Comparison of ENCODE assay signal across 20 cellular contexts in genomic region chr9:127880143-127880542, GRCh38. TPM values are rescaled to one million over a fixed set of nuclear protein-coding genes. Genes with fewer than 3 reads are reported as not detected.
"Had no signal": no experiment of that assay in that cellular context is flagged by ENCODE, and none has a peak within 500 bp of the region (broad histone marks: within the 10 kb centered on the region; RNA-seq: fewer than 3 reads in every experiment).

No MANE protein-coding gene starts in this region.

- H3K27me3 ChIP-seq: dorsolateral prefrontal cortex, testis, tibial nerve, upper lobe of right lung, vagina had no signal

- H3K4me3 ChIP-seq: dorsolateral prefrontal cortex, heart right ventricle, mucosa of descending colon, spleen, testis, tibial nerve, upper lobe of right lung, vagina had no signal

- ATAC-seq: heart right ventricle; mucosa of descending colon; natural killer cell; sciatic nerve; stimulated activated memory B cell treated with anti-CD40 and anti-IgM and Interleukin-4, amounts not matched to agents 10 μg/mL and 1 μg/mL and 100 μg/mL, for 72 hours; stimulated activated naive CD8-positive, alpha-beta T cell treated with anti-CD3 and anti-CD28 coated beads, Interleukin-15, amount 100 ng/mL, for 72 hours; upper lobe of right lung had no signal

- H3K9me3 ChIP-seq: heart right ventricle, mucosa of descending colon, spleen, testis, tibial nerve, upper lobe of right lung, vagina had no signal

- DNase-seq: dorsolateral prefrontal cortex; effector CD8-positive, alpha-beta T cell; heart right ventricle; hypothalamus; kidney glomerular epithelial cell; mucosa of descending colon; natural killer cell; posterior cingulate gyrus; spleen; stimulated activated CD4-positive, alpha-beta T cell treated with anti-CD3 and anti-CD28 coated beads, Interleukin-15, amount 100 ng/mL, for 24 hours; stimulated activated CD4-positive, alpha-beta T cell treated with anti-CD3 and anti-CD28 coated beads, Interleukin-1b, Interleukin-23, amount 100 ng/mL, for 48 hours; stimulated activated CD4-positive, alpha-beta T cell treated with anti-CD3 and anti-CD28 coated beads, Interleukin-4, amount 100 ng/mL, for 24 hours; stimulated activated naive CD8-positive, alpha-beta T cell treated with anti-CD3 and anti-CD28 coated beads, Interleukin-15, amount 100 ng/mL, for 72 hours; testis; upper lobe of right lung had no signal

- H3K27ac ChIP-seq: dorsolateral prefrontal cortex, heart right ventricle, spleen, testis, tibial nerve, upper lobe of right lung, vagina had no signal

RNA-seq across cellular contexts. Expression of gene PIP5KL1, which starts 50.4 kb away (rescaled TPM):
- total RNA-seq: skeletal muscle tissue had no signal
